ENCODE assay signal across 25 cellular contexts in genomic region chr18:42745171-42745570, GRCh38.
"Had no signal": no experiment of that assay in that cellular context is flagged by ENCODE, and none has a peak within 500 bp of the region (broad histone marks: within the 10 kb centered on the region; RNA-seq: fewer than 3 reads in every experiment).

No MANE protein-coding gene starts in this region.

- H3K27me3 ChIP-seq: brain microvascular endothelial cell, cardiac muscle cell had no signal

- H3K4me2 ChIP-seq: KMS-11 had no signal

- ATAC-seq: activated CD4-positive, alpha-beta T cell treated with anti-CD3 and anti-CD28 coated beads for 36 hours; activated T-cell treated with anti-CD3 and anti-CD28 coated beads, Interleukin-2, amount 50 U/mL, for 72 hours; PC-3; T-cell had no signal

- H3K27ac Mint-ChIP-seq: activated CD4-positive, alpha-beta memory T cell treated with anti-CD3 and anti-CD28 coated beads, Interleukin-2, amount 10 ng/mL, durations not matched to agents 7 days and 5 days; activated CD4-positive, alpha-beta T cell treated with anti-CD3 and anti-CD28 coated beads for 36 hours; activated naive CD4-positive, alpha-beta T cell treated with anti-CD3 and anti-CD28 coated beads, Interleukin-2, amount 10 ng/mL, durations not matched to agents 7 days and 5 days; activated naive CD8-positive, alpha-beta T cell treated with anti-CD3 and anti-CD28 coated beads for 36 hours; activated T-cell treated with anti-CD3 and anti-CD28 coated beads, Interleukin-2, amount 50 U/mL, for 72 hours; activated T-helper 2 cell treated with anti-CD3 and anti-CD28 coated beads, Interferon-gamma antibody, Interleukin-2, Interleukin-4, amounts not matched to agents 10 μg/mL and 5 μg/mL and 100 μg/mL, durations not matched to agents 14 hours and 24 hours and 36 hours; T-cell had no signal

- H3K4me3 ChIP-seq: cardiac muscle cell, SK-N-MC had no signal

- DNase-seq: activated CD4-positive, alpha-beta memory T cell treated with anti-CD3 and anti-CD28 coated beads, Interleukin-2, amount 10 ng/mL, durations not matched to agents 7 days and 5 days; activated CD4-positive, alpha-beta T cell treated with anti-CD3 and anti-CD28 coated beads for 36 hours; activated CD4-positive, alpha-beta T cell treated with anti-CD3 and anti-CD28 coated beads, Interleukin-2, amount 50 U/mL, for 1 hour; activated gamma-delta T cell treated with Interleukin-2 at 50 U/mL for 16 hours; activated naive CD4-positive, alpha-beta T cell treated with anti-CD3 and anti-CD28 coated beads, Interleukin-2, amount 10 ng/mL, durations not matched to agents 7 days and 5 days; activated naive CD8-positive, alpha-beta T cell treated with anti-CD3 and anti-CD28 coated beads for 36 hours; activated T-cell treated with anti-CD3 and anti-CD28 coated beads for 4 hours; activated T-cell treated with anti-CD3 and anti-CD28 coated beads, Interleukin-2, amount 50 U/mL, for 72 hours; brain microvascular endothelial cell; NCI-H1092; NCI-H1930; NCI-H2171; NCI-H2227 treated with DMSO at 0.1 percent for 48 hours; NCI-H526; NCI-H82; PC-3; SIG-M5; T-cell; T-helper 2 cell; T1000 had no signal

- H3K4me1 Mint-ChIP-seq: activated CD4-positive, alpha-beta memory T cell treated with anti-CD3 and anti-CD28 coated beads, Interleukin-2, amount 10 ng/mL, durations not matched to agents 7 days and 5 days; activated CD4-positive, alpha-beta T cell treated with anti-CD3 and anti-CD28 coated beads for 36 hours; activated naive CD4-positive, alpha-beta T cell treated with anti-CD3 and anti-CD28 coated beads, Interleukin-2, amount 10 ng/mL, durations not matched to agents 7 days and 5 days; activated naive CD8-positive, alpha-beta T cell treated with anti-CD3 and anti-CD28 coated beads for 36 hours; T-cell had no signal

- H3K9ac ChIP-seq: KMS-11 had no signal

- H3K36me3 Mint-ChIP-seq: activated naive CD4-positive, alpha-beta T cell treated with anti-CD3 and anti-CD28 coated beads, Interleukin-2, amount 10 ng/mL, durations not matched to agents 7 days and 5 days; activated naive CD8-positive, alpha-beta T cell treated with anti-CD3 and anti-CD28 coated beads for 36 hours; T-cell had no signal

- H3K9me3 Mint-ChIP-seq: activated CD4-positive, alpha-beta memory T cell treated with anti-CD3 and anti-CD28 coated beads, Interleukin-2, amount 10 ng/mL, durations not matched to agents 7 days and 5 days; activated naive CD4-positive, alpha-beta T cell treated with anti-CD3 and anti-CD28 coated beads, Interleukin-2, amount 10 ng/mL, durations not matched to agents 7 days and 5 days; activated naive CD8-positive, alpha-beta T cell treated with anti-CD3 and anti-CD28 coated beads for 36 hours; activated T-helper 2 cell treated with anti-CD3 and anti-CD28 coated beads, Interferon-gamma antibody, Interleukin-2, Interleukin-4, amounts not matched to agents 10 μg/mL and 5 μg/mL and 100 μg/mL, durations not matched to agents 14 hours and 24 hours and 36 hours had no signal

- H3K27ac ChIP-seq: brain microvascular endothelial cell, cardiac muscle cell, KMS-11, SK-N-MC, VCaP had no signal

- H3K36me3 ChIP-seq: brain microvascular endothelial cell, cardiac muscle cell had no signal

- H3K27me3 Mint-ChIP-seq: activated CD4-positive, alpha-beta memory T cell treated with anti-CD3 and anti-CD28 coated beads, Interleukin-2, amount 10 ng/mL, durations not matched to agents 7 days and 5 days; activated CD4-positive, alpha-beta T cell treated with anti-CD3 and anti-CD28 coated beads for 36 hours; activated naive CD4-positive, alpha-beta T cell treated with anti-CD3 and anti-CD28 coated beads, Interleukin-2, amount 10 ng/mL, durations not matched to agents 7 days and 5 days; activated naive CD8-positive, alpha-beta T cell treated with anti-CD3 and anti-CD28 coated beads for 36 hours; T-cell had no signal

- H3K4me3 Mint-ChIP-seq: activated CD4-positive, alpha-beta memory T cell treated with anti-CD3 and anti-CD28 coated beads, Interleukin-2, amount 10 ng/mL, durations not matched to agents 7 days and 5 days; activated CD4-positive, alpha-beta T cell treated with anti-CD3 and anti-CD28 coated beads for 36 hours; activated naive CD4-positive, alpha-beta T cell treated with anti-CD3 and anti-CD28 coated beads, Interleukin-2, amount 10 ng/mL, durations not matched to agents 7 days and 5 days; activated naive CD8-positive, alpha-beta T cell treated with anti-CD3 and anti-CD28 coated beads for 36 hours; activated T-cell treated with anti-CD3 and anti-CD28 coated beads, Interleukin-2, amount 50 U/mL, for 72 hours; T-cell had no signal
